In genomic region chr5:145680744-145681143, GRCh38 we compare ENCODE assay signal across 17 cellular contexts.
DNase-seq lines count a peak whose midpoint lies in the region; ATAC-seq, FAIRE-seq and TF ChIP-seq lines count a peak whose summit lies in the region.
"Had no signal": no experiment of that assay in that cellular context is flagged by ENCODE, and none has a peak within 500 bp of the region (broad histone marks: within the 10 kb centered on the region; RNA-seq: fewer than 3 reads in every experiment).

No MANE protein-coding gene starts in this region.

- H3K9me3 ChIP-seq in HepG2 (ENCODE audit: low read length) (no peaks in the 10 kb centered on the region), trophoblast cell (ENCODE audit: insufficient read depth, low read depth, low read length) (no peaks in the 10 kb centered on the region)
- H3K9me3 ChIP-seq: BLaER1, prostate gland, thoracic aorta had no signal

- no peak overlapping the region for H3K18ac ChIP-seq in trophoblast cell (ENCODE audit: low read length)

- H3K9ac ChIP-seq in HepG2 (ENCODE audit: insufficient read depth, low read depth, low read length) (no peak overlapping the region), trophoblast cell (ENCODE audit: low read length) (no peak overlapping the region)
- H3K9ac ChIP-seq: BLaER1 had no signal

- no peak overlapping the region for H3K14ac ChIP-seq in trophoblast cell (ENCODE audit: low read length)

- TF ChIP-seq CTCF in fibroblast of villous mesenchyme (IDR thresholded peaks at IDR 0.05; ENCODE audit: insufficient read depth, low read depth, low read length) (no peak), HepG2 (CRISPR knock-in tag; IDR thresholded peaks at IDR 0.05) (no peak)

- H3K36me3 ChIP-seq in HepG2 (replicated peaks in 1 of 2; ENCODE audit: control insufficient read depth in 1 of 2, insufficient read depth in 2 of 2, low read length in 2 of 2) (no peaks in the 10 kb centered on the region), trophoblast cell (ENCODE audit: control insufficient read depth in 1 of 2, insufficient read depth in 2 of 2, low read length in 2 of 2) (no peaks in the 10 kb centered on the region)
- H3K36me3 ChIP-seq: BLaER1, prostate gland, thoracic aorta had no signal

- POLR2A ChIA-PET in HepG2 (lab: Yijun Ruan, JAX): no interaction called here

- no peak overlapping the region for H3K23ac ChIP-seq in trophoblast cell (ENCODE audit: low read length)

- DNase-seq in NCI-H1694 (lab: John Stamatoyannopoulos, UW): peak; percentile 9
- DNase-seq in fibroblast of villous mesenchyme (ENCODE audit: low read depth): peak; percentile 30
- no peak for DNase-seq in HepG2 (ENCODE audit: low spot score)
- no peak for DNase-seq in trophoblast cell
- no peak for DNase-seq in nucleus accumbens (lab: John Stamatoyannopoulos, UW)
- DNase-seq in NCI-H748 treated with DMSO at 0.1 percent for 48 hours (lab: John Stamatoyannopoulos, UW): no peak
- no peak for DNase-seq in C1 segment of cervical spinal cord (lab: John Stamatoyannopoulos, UW)
- DNase-seq: activated B cell treated with CpG ODN at 0.5 μM for 24 hours; cerebellar nuclear complex; NCI-H1048; NCI-H2081 treated with DMSO at 0.1 percent for 48 hours; stimulated activated CD4-positive, alpha-beta T cell treated with anti-CD3 and anti-CD28 coated beads, Interleukin-4, amount 100 ng/mL, for 1 hour; stimulated activated naive B cell treated with anti-CD40 and anti-IgM and Interleukin-4, amounts not matched to agents 10 μg/mL and 1 μg/mL and 100 μg/mL, for 72 hours had no signal

- H4K8ac ChIP-seq in trophoblast cell (ENCODE audit: low read depth, low read length): no peak overlapping the region

- no peak overlapping the region for H4K12ac ChIP-seq in trophoblast cell (ENCODE audit: low read depth, low read length)

- no peak for TF ChIP-seq POLR2A in HepG2 (IDR thresholded peaks at IDR 0.05; ENCODE audit: insufficient read depth in 1 of 2, low read depth in 2 of 2, low read length in 2 of 2)

- peaks cover 19% of the 10 kb centered on the region for H3K4me1 ChIP-seq in HepG2 (ENCODE audit: insufficient read depth, low read length)
- H3K4me1 ChIP-seq in trophoblast cell (ENCODE audit: control insufficient read depth in 1 of 2, insufficient read depth in 2 of 2, low read length in 2 of 2): no peaks in the 10 kb centered on the region
- H3K4me1 ChIP-seq: BLaER1, prostate gland had no signal

- no peak overlapping the region for H3K4ac ChIP-seq in trophoblast cell (ENCODE audit: low read depth, low read length)

- H2BK5ac ChIP-seq in trophoblast cell (ENCODE audit: low read depth, low read length, poor library complexity): no peak overlapping the region

- no peak for TF ChIP-seq EP300 in HepG2 (IDR thresholded peaks at IDR 0.05; ENCODE audit: low read depth in 2 of 2, low read length in 2 of 2)
- no peak for TF ChIP-seq EP300 in HepG2 (CRISPR knock-in tag; IDR thresholded peaks at IDR 0.05; ENCODE audit: borderline replicate concordance)

- CTCF ChIA-PET in HepG2 (lab: Yijun Ruan, JAX; ENCODE audit: low intra/inter-chr PET ratio, low total read pairs): interaction anchor here (1.5 to 2.3 kb wide), 2 partner anchors 145 to 369 kb away, joined by 5 to 25 read pairs; no protein-coding TSS in a partner anchor

- no peaks in the 10 kb centered on the region for H3K79me2 ChIP-seq in HepG2 (ENCODE audit: insufficient read depth, low read length)
- H3K79me2 ChIP-seq in trophoblast cell (ENCODE audit: control insufficient read depth, insufficient read depth, low read length, poor library complexity): peaks cover 2% of the 10 kb centered on the region

- H4K91ac ChIP-seq in trophoblast cell (ENCODE audit: low read depth, low read length): no peak overlapping the region

- no TSS peak for BruUV-seq in HepG2 (replicated peaks; lab: Mats Ljungman, UMichigan)

- H2AFZ ChIP-seq in HepG2 (ENCODE audit: low read length) (peak overlapping the region; percentile 18), trophoblast cell (ENCODE audit: insufficient read depth, low read length, poor library complexity) (no peak overlapping the region)

- ATAC-seq in HepG2: peak; percentile 62
- ATAC-seq in HG02642 (IDR thresholded peaks at IDR 0.05; ENCODE audit: poor library complexity, unreplicated experiment): no peak
- ATAC-seq: stimulated activated naive B cell treated with anti-CD40 and anti-IgM and Interleukin-4, amounts not matched to agents 10 μg/mL and 1 μg/mL and 100 μg/mL, for 72 hours had no signal

- H3K4me2 ChIP-seq in HepG2 (ENCODE audit: low read depth, low read length) (peak overlapping the region; percentile 49), trophoblast cell (ENCODE audit: low read length) (no peak overlapping the region)
- H3K4me2 ChIP-seq: BLaER1 had no signal

- in situ Hi-C loops in HepG2 (cut with HindIII; ENCODE audit: extremely low pct_ligation_motif_present, low pct_unique_long_range_greater_than_20kb): loop anchor here (10.0 kb wide), 1 partner anchor 374 kb away; no protein-coding TSS in a partner anchor

- no peak for FAIRE-seq in HepG2 (lab: Jason Lieb, UNC)

- H3K27me3 ChIP-seq in HepG2 (ENCODE audit: control insufficient read depth in 1 of 2, insufficient read depth in 2 of 2, low read length in 2 of 2) (no peaks in the 10 kb centered on the region), trophoblast cell (ENCODE audit: insufficient read depth, low read length) (no peaks in the 10 kb centered on the region)
- H3K27me3 ChIP-seq: BLaER1 had no signal

- H3K27ac ChIP-seq in HepG2 (ENCODE audit: extremely low read length, insufficient read depth, low read length) (no peak overlapping the region), trophoblast cell (ENCODE audit: low read depth, low read length) (no peak overlapping the region)
- H3K27ac ChIP-seq: BLaER1, prostate gland, thoracic aorta had no signal

- peak overlapping the region; percentile 40 for H2BK12ac ChIP-seq in trophoblast cell (ENCODE audit: low read length)

- peaks cover 3% of the 10 kb centered on the region for H3K79me1 ChIP-seq in trophoblast cell (ENCODE audit: low read length)

- peak overlapping the region; percentile 54 for H2AK5ac ChIP-seq in trophoblast cell (ENCODE audit: low read length)

- no peaks in the 10 kb centered on the region for H4K20me1 ChIP-seq in HepG2 (ENCODE audit: insufficient read depth, low read length)
- H4K20me1 ChIP-seq: BLaER1 had no signal

- intact Hi-C loops in HepG2 (cut with micrococcal nuclease; ENCODE audit: unreplicated experiment): loop anchor here (1.0 to 5.0 kb wide), 3 partner anchors 145 to 369 kb away; no protein-coding TSS in a partner anchor

- H2BK120ac ChIP-seq in trophoblast cell (ENCODE audit: insufficient read depth, low read length, poor library complexity): peak overlapping the region; percentile 42

- H3K4me3 ChIP-seq in fibroblast of villous mesenchyme (ENCODE audit: low read depth, low read length): no peak overlapping the region
- H3K4me3 ChIP-seq in HepG2 (replicated peaks in 1 of 3; ENCODE audit: insufficient read depth in 1 of 3, low read depth in 2 of 3, low read length in 3 of 3): no peak overlapping the region
- no peak overlapping the region for H3K4me3 ChIP-seq in trophoblast cell (ENCODE audit: low read depth, low read length)
- H3K4me3 ChIP-seq: BLaER1, prostate gland, thoracic aorta had no signal

- WGBS in HepG2 (ENCODE audit: low lambda C conversion rate): 68% methylated on average over 7 of the region's 7 CpGs
- WGBS in trophoblast cell (ENCODE audit: extremely low coverage, insufficient coverage, insufficient read length): no CpG with 5 or more reads among the region's 7 CpGs

- no peak for TF ChIP-seq RAD21 in HepG2 (CRISPR knock-in tag; IDR thresholded peaks at IDR 0.05)

TF ChIP-seq in HepG2, 621 proteins besides CTCF, POLR2A, EP300 and RAD21 (continues in another document):
- TF ChIP-seq SSRP1 (CRISPR knock-in tag; IDR thresholded peaks at IDR 0.05) (no peak), ZNF800 (CRISPR knock-in tag; IDR thresholded peaks at IDR 0.05) (no peak), HNRNPK (IDR thresholded peaks at IDR 0.05; ENCODE audit: low read depth, low read length, poor library complexity, severe bottlenecking) (no peak), RBM39 (IDR thresholded peaks at IDR 0.05; ENCODE audit: low read depth, low read length, poor library complexity, severe bottlenecking) (no peak), ZNF546 (CRISPR knock-in tag; conservative IDR thresholded peaks at IDR 0.05) (no peak), TBL1XR1 (IDR thresholded peaks at IDR 0.05; ENCODE audit: borderline replicate concordance, low read length, partially characterized antibody) (no peak)

Comparison
In these comparisons a context has a peak if more than half of its experiments do, and no peak if none do; other contexts are left out.
1. DNase-seq: peak in NCI-H1694 (single experiment) and fibroblast of villous mesenchyme (single experiment); none in HepG2 (single experiment), trophoblast cell (0 of 2), nucleus accumbens (0 of 56), NCI-H748 treated with DMSO at 0.1 percent for 48 hours (single experiment) and C1 segment of cervical spinal cord (0 of 14).